Comparison of ENCODE assay signal across 8 cellular contexts in the genomic region with DNA sequence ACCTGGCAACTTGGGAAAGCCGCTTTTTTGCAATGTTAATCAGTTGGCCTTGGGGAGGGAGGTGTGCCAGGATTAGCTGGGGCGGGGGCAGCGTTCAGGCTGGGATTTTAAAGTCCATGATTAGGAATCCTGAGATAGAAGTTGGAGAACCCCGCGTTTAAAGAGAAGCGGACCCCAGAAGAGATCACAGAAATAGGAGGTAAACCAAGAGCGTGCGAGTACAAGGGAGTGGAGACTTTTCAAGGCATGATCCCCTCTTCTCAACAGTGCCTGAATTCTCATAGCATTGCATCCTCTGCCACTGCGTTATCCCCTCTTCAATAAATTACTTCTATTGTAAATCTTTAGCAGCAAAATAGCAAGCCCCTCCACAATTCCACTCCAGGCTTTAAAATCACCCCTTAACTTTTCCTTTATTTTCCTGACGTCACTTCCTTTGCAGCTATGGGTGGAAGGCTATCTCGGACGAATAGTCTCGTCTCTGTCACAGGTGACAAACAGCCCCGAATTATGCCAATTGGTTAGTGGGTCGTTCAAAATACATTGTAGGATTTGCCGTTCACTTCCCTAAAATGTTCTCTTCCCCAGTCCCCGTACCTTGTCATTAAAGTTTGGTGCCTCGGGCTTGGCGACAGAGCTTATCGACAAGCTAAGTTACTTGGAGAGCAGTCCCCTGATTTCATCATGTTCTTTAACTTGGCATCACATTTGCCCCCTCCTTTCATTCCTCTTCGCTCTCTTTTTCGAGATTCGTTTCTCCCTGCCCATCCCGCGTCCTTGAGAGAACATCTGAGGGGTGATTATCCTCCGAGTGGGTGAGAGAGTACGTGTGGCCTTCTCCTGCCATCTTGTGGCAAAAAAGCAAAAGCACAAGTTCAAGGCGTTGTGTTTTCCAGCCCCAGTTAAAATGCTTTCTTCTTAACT. TPM values are rescaled to one million over a fixed set of nuclear protein-coding genes. Genes with fewer than 3 reads are reported as not detected.
DNase-seq lines count a peak whose midpoint lies in the region; ATAC-seq lines count a peak whose summit lies in the region.

No MANE protein-coding gene starts in this region.

- DNase-seq in DMS114 treated with DMSO at 0.1 percent for 48 hours (lab: John Stamatoyannopoulos, UW; ENCODE audit: unreplicated experiment) (peak; percentile 91), HUDEP-2 (lab: John Stamatoyannopoulos, UW; ENCODE audit: unreplicated experiment in 76 of 76) (peak in 59 of 76 experiments; percentile 43 to 90 (median 71)), NOMO-1 (lab: John Stamatoyannopoulos, UW; ENCODE audit: unreplicated experiment in 2 of 2) (peak; percentile 76 to 83), activated T-cell treated with anti-CD3 and anti-CD28 coated beads for 24 hours (ENCODE audit: low read depth) (peak; percentile 52), mucosa of gallbladder (ENCODE audit: low spot score) (peak; percentile 63), superior temporal gyrus (ENCODE audit: extremely low spot score) (peak; percentile 88)

- ATAC-seq in esophagus mucosa (peak; percentile 42), HG03108 (IDR thresholded peaks at IDR 0.05; ENCODE audit: unreplicated experiment) (no peak)

RNA-seq across cellular contexts. Expression of gene OR2B2, which starts 17.1 kb away (rescaled TPM):
- total RNA-seq in esophagus mucosa (not detected), mucosa of gallbladder (not detected)
